ENCODE assay signal across 1 cellular context in the genomic region with DNA sequence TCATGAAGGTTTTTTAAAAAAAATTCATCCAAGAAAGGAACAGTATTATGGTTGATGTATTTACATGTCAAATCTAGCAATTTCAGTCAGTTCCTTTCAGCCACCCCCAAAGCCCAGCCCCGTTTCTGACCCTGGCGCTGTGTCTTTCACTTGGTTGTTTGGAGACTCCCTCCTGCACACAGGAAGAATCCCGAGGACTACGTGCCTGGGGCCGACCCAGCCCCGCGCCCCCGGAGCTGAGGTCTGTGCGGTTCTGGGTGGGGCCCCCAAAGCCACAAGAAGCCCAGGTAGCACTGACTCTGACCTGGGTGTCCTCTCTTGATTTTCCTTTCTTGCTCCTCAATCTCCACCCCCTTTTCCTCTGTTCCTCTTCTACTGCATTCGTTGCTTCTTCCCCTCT.
TF ChIP-seq lines count a peak whose summit lies in the region.

No MANE protein-coding gene starts in this region.

TF ChIP-seq in IMR-90, 13 proteins besides CTCF, POLR2A, EP300 and RAD21 (continued from another document):
- no peak for TF ChIP-seq MXI1 (IDR thresholded peaks at IDR 0.05; ENCODE audit: borderline replicate concordance, low read depth, low read length)
- no peak for TF ChIP-seq ELK1 (IDR thresholded peaks at IDR 0.05; ENCODE audit: borderline replicate concordance, low read depth, low read length)
- no peak for TF ChIP-seq BHLHE40 (IDR thresholded peaks at IDR 0.05; ENCODE audit: low read depth, low read length)
- TF ChIP-seq CHD1 (IDR thresholded peaks at IDR 0.05; ENCODE audit: low read depth, low read length), result no peak
- no peak for TF ChIP-seq NFE2L2 (IDR thresholded peaks at IDR 0.05; ENCODE audit: low read depth, low read length)
